In the genomic region with DNA sequence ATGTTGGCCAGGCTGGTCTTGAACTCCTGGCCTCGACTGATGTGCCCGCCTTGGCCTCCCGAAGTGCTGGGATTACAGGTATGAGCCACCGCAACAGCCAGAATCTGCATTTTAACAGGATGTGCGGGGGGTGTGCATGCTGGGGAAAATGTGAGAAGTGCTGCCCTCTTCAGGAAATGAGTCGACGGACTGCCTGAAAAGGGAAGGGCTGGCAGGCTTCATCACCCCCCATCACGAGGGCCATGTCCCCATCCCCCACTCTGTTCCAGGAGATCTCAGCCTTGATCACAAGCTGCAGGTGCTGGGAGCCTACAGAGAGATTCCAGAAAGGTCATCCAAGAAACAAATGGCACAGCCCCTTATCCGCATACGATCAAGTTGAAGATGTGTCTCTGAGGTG, we compare ENCODE assay signal across 8 cellular contexts.
DNase-seq lines count a peak whose midpoint lies in the region; ATAC-seq, FAIRE-seq and TF ChIP-seq lines count a peak whose summit lies in the region.

No MANE protein-coding gene starts in this region.

- H3K36me3 Mint-ChIP-seq in activated naive CD4-positive, alpha-beta T cell treated with anti-CD3 and anti-CD28 coated beads for 36 hours (ENCODE audit: low read depth): no peaks in the 10 kb centered on the region

- H3K27me3 Mint-ChIP-seq in activated naive CD4-positive, alpha-beta T cell treated with anti-CD3 and anti-CD28 coated beads for 36 hours (ENCODE audit: low read depth): peaks cover 5% of the 10 kb centered on the region
- peaks cover 50% of the 10 kb centered on the region for H3K27me3 Mint-ChIP-seq in stimulated activated naive CD8-positive, alpha-beta T cell treated with anti-CD3 and anti-CD28 coated beads, Interleukin-15, amount 100 ng/mL, for 72 hours

- H3K27ac Mint-ChIP-seq in activated naive CD4-positive, alpha-beta T cell treated with anti-CD3 and anti-CD28 coated beads for 36 hours: no peak overlapping the region
- H3K27ac Mint-ChIP-seq in stimulated activated naive CD8-positive, alpha-beta T cell treated with anti-CD3 and anti-CD28 coated beads, Interleukin-15, amount 100 ng/mL, for 72 hours: peak overlapping the region in 1 of 2 donors; percentile 59

- H3K4me3 Mint-ChIP-seq in activated naive CD4-positive, alpha-beta T cell treated with anti-CD3 and anti-CD28 coated beads for 36 hours: no peak overlapping the region
- H3K4me3 Mint-ChIP-seq in stimulated activated naive CD8-positive, alpha-beta T cell treated with anti-CD3 and anti-CD28 coated beads, Interleukin-15, amount 100 ng/mL, for 72 hours: no peak overlapping the region

- TF ChIP-seq CTCF in bronchial epithelial cell (IDR thresholded peaks at IDR 0.05; ENCODE audit: insufficient read depth, low read length, severe bottlenecking): peak; percentile 7

- ATAC-seq in stimulated activated naive CD8-positive, alpha-beta T cell treated with anti-CD3 and anti-CD28 coated beads, Interleukin-15, amount 100 ng/mL, for 72 hours: peak; percentile 31
- no peak for ATAC-seq in GM21619 (IDR thresholded peaks at IDR 0.05; ENCODE audit: unreplicated experiment)

- no peak for FAIRE-seq in bronchial epithelial cell (lab: Jason Lieb, UNC)
- FAIRE-seq in RCC 7860 (lab: Jason Lieb, UNC): no peak

- CTCF ChIA-PET in activated naive CD4-positive, alpha-beta T cell treated with anti-CD3 and anti-CD28 coated beads for 36 hours (lab: Charles Lee): interaction anchor here (1.7 kb wide), 1 partner anchor 9 kb away, joined by 7 read pairs; no protein-coding TSS in a partner anchor

- H3K9me3 Mint-ChIP-seq in activated naive CD4-positive, alpha-beta T cell treated with anti-CD3 and anti-CD28 coated beads for 36 hours: no peaks in the 10 kb centered on the region
- no peaks in the 10 kb centered on the region for H3K9me3 Mint-ChIP-seq in stimulated activated naive CD8-positive, alpha-beta T cell treated with anti-CD3 and anti-CD28 coated beads, Interleukin-15, amount 100 ng/mL, for 72 hours

- H3K4me3 ChIP-seq in bronchial epithelial cell (ENCODE audit: low read depth, low read length): no peak overlapping the region

- H3K4me1 Mint-ChIP-seq in activated naive CD4-positive, alpha-beta T cell treated with anti-CD3 and anti-CD28 coated beads for 36 hours (ENCODE audit: low read depth): peaks cover 7% of the 10 kb centered on the region
- peaks cover 13% of the 10 kb centered on the region for H3K4me1 Mint-ChIP-seq in stimulated activated naive CD8-positive, alpha-beta T cell treated with anti-CD3 and anti-CD28 coated beads, Interleukin-15, amount 100 ng/mL, for 72 hours

- no peaks in the 10 kb centered on the region for H3K36me3 ChIP-seq in bronchial epithelial cell (ENCODE audit: control insufficient read depth, insufficient read depth, low read length)

- peak; percentile 73 for DNase-seq in activated naive CD4-positive, alpha-beta T cell treated with anti-CD3 and anti-CD28 coated beads for 36 hours
- DNase-seq in activated naive CD4-positive, alpha-beta T cell treated with anti-CD3 and anti-CD28 coated beads, Interleukin-2, amount 50 U/mL, for 16 hours: no peak
- peak; percentile 30 for DNase-seq in NCI-H526 treated with DMSO at 0.1 percent for 48 hours (lab: John Stamatoyannopoulos, UW)
- DNase-seq in bronchial epithelial cell (ENCODE audit: low read depth): no peak
- DNase-seq in stimulated activated naive CD8-positive, alpha-beta T cell treated with anti-CD3 and anti-CD28 coated beads, Interleukin-15, amount 100 ng/mL, for 72 hours: peak in 1 of 2 donors; percentile 21
- no peak for DNase-seq in KG1 (lab: John Stamatoyannopoulos, UW)
- no peak for DNase-seq in RCC 7860 (ENCODE audit: low spot score)

- H3K27me3 ChIP-seq in bronchial epithelial cell (ENCODE audit: control insufficient read depth, insufficient read depth, low read length): peaks cover 5% of the 10 kb centered on the region

- intact Hi-C loops in activated naive CD4-positive, alpha-beta T cell treated with anti-CD3 and anti-CD28 coated beads for 36 hours (cut with micrococcal nuclease): loop anchor here (2.0 kb wide), 1 partner anchor 191 kb away; no protein-coding TSS in a partner anchor

Comparison
In these comparisons a context has a peak if more than half of its experiments do, and no peak if none do; other contexts are left out.
1. DNase-seq: peak in activated naive CD4-positive, alpha-beta T cell treated with anti-CD3 and anti-CD28 coated beads for 36 hours (single experiment) and NCI-H526 treated with DMSO at 0.1 percent for 48 hours (single experiment); none in activated naive CD4-positive, alpha-beta T cell treated with anti-CD3 and anti-CD28 coated beads, Interleukin-2, amount 50 U/mL, for 16 hours (single experiment), bronchial epithelial cell (single experiment), KG1 (single experiment) and RCC 7860 (single experiment).